12 cellular contexts compared by ENCODE assay signal in the genomic region with DNA sequence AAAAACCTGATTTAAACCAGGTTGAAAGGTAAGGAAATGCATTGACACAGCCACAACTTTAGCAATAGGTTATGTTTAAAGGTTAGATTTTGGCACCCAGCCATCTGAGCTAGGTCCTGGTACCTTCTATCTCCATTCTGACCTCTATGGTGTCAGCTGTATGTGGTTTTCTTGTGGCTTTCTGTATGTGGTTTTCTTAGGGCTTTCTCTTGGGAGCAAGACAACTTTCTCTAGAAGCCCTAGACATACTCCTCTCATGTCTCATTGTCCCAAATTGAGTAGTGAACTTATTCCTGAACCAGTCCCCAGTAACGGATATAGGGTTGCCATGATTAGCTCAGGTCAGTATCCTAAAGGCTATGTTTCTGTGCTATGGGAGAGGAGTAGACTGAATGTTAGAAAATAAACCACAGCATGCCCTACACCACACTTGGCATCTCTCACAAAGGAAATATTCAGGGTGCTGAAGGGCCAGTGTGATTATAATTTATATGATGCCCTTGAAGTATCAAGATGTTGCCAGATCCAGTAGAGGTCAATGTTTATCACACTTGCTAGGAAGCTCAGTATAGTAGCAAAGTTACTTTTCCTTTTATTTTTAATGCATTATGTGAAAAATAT.
DNase-seq lines count a peak whose midpoint lies in the region; ATAC-seq lines count a peak whose summit lies in the region.
"Had no signal": no experiment of that assay in that cellular context is flagged by ENCODE, and none has a peak within 500 bp of the region (broad histone marks: within the 10 kb centered on the region; RNA-seq: fewer than 3 reads in every experiment).

No MANE protein-coding gene starts in this region.

- DNase-seq in left ventricle myocardium superior = no peak
- DNase-seq in left cardiac atrium = no peak
- no peak for DNase-seq in T1000 (lab: John Stamatoyannopoulos, UW)
- no peak for DNase-seq in stimulated activated CD4-positive, alpha-beta T cell treated with anti-CD3 and anti-CD28 coated beads, Interleukin-15, amount 100 ng/mL, for 24 hours
- no peak for DNase-seq in iPS-NIHi7 (ENCODE audit: extremely low spot score)
- DNase-seq: BE2C; stimulated activated CD8-positive, alpha-beta memory T cell treated with anti-CD3 and anti-CD28 coated beads, Interleukin-4, amount 100 ng/mL, for 48 hours had no signal

- peak; percentile 63 for ATAC-seq in left ventricle myocardium superior
- no peak for ATAC-seq in left cardiac atrium
- peak; percentile 74 for ATAC-seq in HG03159 (IDR thresholded peaks at IDR 0.05; ENCODE audit: unreplicated experiment)
- ATAC-seq in activated T-helper 17 cell treated with anti-CD3 and anti-CD28 coated beads, Interleukin-2, amount 50 U/mL, for 72 hours (replicated peaks) = peak; percentile 44
- ATAC-seq in GM21717 (IDR thresholded peaks at IDR 0.05; ENCODE audit: unreplicated experiment) = no peak

- no peaks in the 10 kb centered on the region for H3K36me3 Mint-ChIP-seq in activated T-helper 17 cell treated with anti-CD3 and anti-CD28 coated beads, Interleukin-2, amount 50 U/mL, for 72 hours (ENCODE audit: low read depth)

- no peak overlapping the region for H3K27ac Mint-ChIP-seq in activated T-helper 17 cell treated with anti-CD3 and anti-CD28 coated beads, Interleukin-2, amount 50 U/mL, for 72 hours
- H3K27ac Mint-ChIP-seq: activated T-helper 1 cell treated with anti-CD3 and anti-CD28 coated beads, Interleukin-12 subunit alpha, Interleukin-12 subunit beta, Interleukin-2, Interleukin-4 antibody, amounts not matched to agents 30 ng/mL and 10 ng/mL and 1 ng/mL, durations not matched to agents 14 hours and 24 hours and 36 hours; progenitor cell of endocrine pancreas had no signal

- no peaks in the 10 kb centered on the region for H3K9me3 Mint-ChIP-seq in activated T-helper 17 cell treated with anti-CD3 and anti-CD28 coated beads, Interleukin-2, amount 50 U/mL, for 72 hours
- H3K9me3 Mint-ChIP-seq: activated T-helper 1 cell treated with anti-CD3 and anti-CD28 coated beads, Interleukin-12 subunit alpha, Interleukin-12 subunit beta, Interleukin-2, Interleukin-4 antibody, amounts not matched to agents 30 ng/mL and 10 ng/mL and 1 ng/mL, durations not matched to agents 14 hours and 24 hours and 36 hours had no signal

- intact Hi-C loops in left ventricle myocardium superior (cut with micrococcal nuclease) (no loop called here), left cardiac atrium (cut with DNase I) (no loop called here)

- no peak overlapping the region for H3K4me3 Mint-ChIP-seq in activated T-helper 17 cell treated with anti-CD3 and anti-CD28 coated beads, Interleukin-2, amount 50 U/mL, for 72 hours
- H3K4me3 Mint-ChIP-seq: activated T-helper 1 cell treated with anti-CD3 and anti-CD28 coated beads, Interleukin-12 subunit alpha, Interleukin-12 subunit beta, Interleukin-2, Interleukin-4 antibody, amounts not matched to agents 30 ng/mL and 10 ng/mL and 1 ng/mL, durations not matched to agents 14 hours and 24 hours and 36 hours had no signal

- H3K27me3 Mint-ChIP-seq in activated T-helper 17 cell treated with anti-CD3 and anti-CD28 coated beads, Interleukin-2, amount 50 U/mL, for 72 hours = no peaks in the 10 kb centered on the region
- H3K27me3 Mint-ChIP-seq: progenitor cell of endocrine pancreas had no signal

- peaks cover 6% of the 10 kb centered on the region for H3K4me1 Mint-ChIP-seq in activated T-helper 17 cell treated with anti-CD3 and anti-CD28 coated beads, Interleukin-2, amount 50 U/mL, for 72 hours

Comparison
In these comparisons a context has a peak if more than half of its experiments do, and no peak if none do; other contexts are left out.
1. ATAC-seq: peak in left ventricle myocardium superior (single experiment), HG03159 (single experiment) and activated T-helper 17 cell treated with anti-CD3 and anti-CD28 coated beads, Interleukin-2, amount 50 U/mL, for 72 hours (single experiment); none in left cardiac atrium (0 of 2) and GM21717 (single experiment).